Comparison of ENCODE assay signal across 9 cellular contexts in genomic region chr12:76020281-76020680, GRCh38. TPM values are rescaled to one million over a fixed set of nuclear protein-coding genes. Genes with fewer than 3 reads are reported as not detected.
DNase-seq lines count a peak whose midpoint lies in the region; ATAC-seq, FAIRE-seq and TF ChIP-seq lines count a peak whose summit lies in the region.
"Had no signal": no experiment of that assay in that cellular context is flagged by ENCODE, and none has a peak within 500 bp of the region (broad histone marks: within the 10 kb centered on the region; RNA-seq: fewer than 3 reads in every experiment).

No MANE protein-coding gene starts in this region.

- H3K4me1 ChIP-seq in DND-41 (ENCODE audit: insufficient read depth, low read length) (peaks cover 27% of the 10 kb centered on the region), RWPE2 (ENCODE audit: insufficient read depth, poor library complexity, severe bottlenecking) (peaks cover 54% of the 10 kb centered on the region), HepG2 (ENCODE audit: insufficient read depth, low read length) (peaks cover 41% of the 10 kb centered on the region)

- H3K9me3 ChIP-seq in DND-41 (ENCODE audit: insufficient read depth, low read length, severe bottlenecking): no peaks in the 10 kb centered on the region
- no peaks in the 10 kb centered on the region for H3K9me3 ChIP-seq in RWPE2 (ENCODE audit: severe bottlenecking)
- no peaks in the 10 kb centered on the region for H3K9me3 ChIP-seq in HepG2 (ENCODE audit: low read length)
- H3K9me3 ChIP-seq: ovary had no signal

- TF ChIP-seq EP300 in HepG2 (IDR thresholded peaks at IDR 0.05; ENCODE audit: low read depth in 2 of 2, low read length in 2 of 2) (no peak), HepG2 (CRISPR knock-in tag; IDR thresholded peaks at IDR 0.05; ENCODE audit: borderline replicate concordance) (no peak)

- intact Hi-C loops in HepG2 (cut with micrococcal nuclease; ENCODE audit: unreplicated experiment): no loop called here

- no peaks in the 10 kb centered on the region for H4K20me1 ChIP-seq in DND-41 (ENCODE audit: insufficient read depth, low read length)
- no peaks in the 10 kb centered on the region for H4K20me1 ChIP-seq in HepG2 (ENCODE audit: insufficient read depth, low read length)

- peak overlapping the region; percentile 97 for H3K27ac ChIP-seq in DND-41 (ENCODE audit: low read length)
- H3K27ac ChIP-seq in RWPE2 (ENCODE audit: poor library complexity, severe bottlenecking): peak overlapping the region; percentile 100
- peak overlapping the region; percentile 3 for H3K27ac ChIP-seq in HepG2 (ENCODE audit: extremely low read length, insufficient read depth, low read length)

- TF ChIP-seq CTCF in DND-41 (IDR thresholded peaks at IDR 0.05; ENCODE audit: borderline replicate concordance, extremely low read depth, low read length, poor library complexity, severe bottlenecking) (no peak), RWPE2 (IDR thresholded peaks at IDR 0.05; ENCODE audit: poor library complexity, severe bottlenecking) (no peak), HepG2 (CRISPR knock-in tag; IDR thresholded peaks at IDR 0.05) (no peak)

- H3K79me2 ChIP-seq in DND-41 (ENCODE audit: insufficient read depth, low read length): no peaks in the 10 kb centered on the region
- H3K79me2 ChIP-seq in HepG2 (ENCODE audit: insufficient read depth, low read length): no peaks in the 10 kb centered on the region

- DNase-seq in DND-41 (peak; percentile 82), RWPE2 (ENCODE audit: low spot score) (peak; percentile 77), HepG2 (ENCODE audit: low spot score) (no peak), NCI-H1436 treated with DMSO at 0.1 percent for 48 hours (lab: John Stamatoyannopoulos, UW) (no peak), NCI-H1436 (lab: John Stamatoyannopoulos, UW) (no peak)
- DNase-seq in activated gamma-delta T cell treated with anti-CD3 and anti-CD28 coated beads, Interleukin-2, amount 50 U/mL, for 16 hours (ENCODE audit: low read depth): peak; percentile 70
- DNase-seq in stimulated activated CD8-positive, alpha-beta memory T cell treated with anti-CD3 and anti-CD28 coated beads, Interleukin-4, amount 100 ng/mL, for 24 hours (ENCODE audit: low read depth): peak; percentile 66

- TF ChIP-seq RAD21 in HepG2 (CRISPR knock-in tag; IDR thresholded peaks at IDR 0.05): no peak

- no peaks in the 10 kb centered on the region for H3K27me3 ChIP-seq in DND-41 (ENCODE audit: insufficient read depth, low read length, poor library complexity)
- no peaks in the 10 kb centered on the region for H3K27me3 ChIP-seq in RWPE2 (ENCODE audit: insufficient read depth, poor library complexity, severe bottlenecking)
- no peaks in the 10 kb centered on the region for H3K27me3 ChIP-seq in HepG2 (ENCODE audit: control insufficient read depth in 1 of 2, insufficient read depth in 2 of 2, low read length in 2 of 2)
- H3K27me3 ChIP-seq: ovary had no signal

- ATAC-seq in DND-41 (ENCODE audit: insufficient read depth, low read depth) (peak; percentile 89), HG02852 (IDR thresholded peaks at IDR 0.05; ENCODE audit: unreplicated experiment) (peak; percentile 55), RWPE2 (ENCODE audit: low read depth) (peak; percentile 65), HepG2 (peak; percentile 16; the same call in 1 of the 3 replicates)

- FAIRE-seq in HepG2 (lab: Jason Lieb, UNC): no peak

- 72% methylated on average over 5 of the region's 5 CpGs for WGBS in HepG2 (ENCODE audit: low lambda C conversion rate)

- POLR2A ChIA-PET in HepG2 (lab: Yijun Ruan, JAX): interaction anchor here (1.5 to 2.9 kb wide), 3 partner anchors 11 to 397 kb away, joined by 3 to 26 read pairs (median 6); partner anchors contain the start of gene PHLDA1

- H2AFZ ChIP-seq in DND-41 (ENCODE audit: low read depth, low read length) (peak overlapping the region; percentile 81), HepG2 (ENCODE audit: low read length) (peak overlapping the region; percentile 64)

- BruUV-seq in HepG2 (replicated peaks; lab: Mats Ljungman, UMichigan): no TSS peak

- H3K9ac ChIP-seq in DND-41 (ENCODE audit: low read depth, low read length) (peak overlapping the region; percentile 55), HepG2 (ENCODE audit: insufficient read depth, low read depth, low read length) (no peak overlapping the region)

- in situ Hi-C loops in HepG2 (cut with HindIII; ENCODE audit: extremely low pct_ligation_motif_present, low pct_unique_long_range_greater_than_20kb): no loop called here

- no peaks in the 10 kb centered on the region for H3K36me3 ChIP-seq in DND-41 (ENCODE audit: insufficient read depth, low read length)
- H3K36me3 ChIP-seq in RWPE2 (ENCODE audit: low read depth): no peaks in the 10 kb centered on the region
- no peaks in the 10 kb centered on the region for H3K36me3 ChIP-seq in HepG2 (replicated peaks in 1 of 2; ENCODE audit: control insufficient read depth in 1 of 2, insufficient read depth in 2 of 2, low read length in 2 of 2)
- H3K36me3 ChIP-seq: ovary had no signal

- TF ChIP-seq POLR2A in HepG2 (IDR thresholded peaks at IDR 0.05; ENCODE audit: insufficient read depth in 1 of 2, low read depth in 2 of 2, low read length in 2 of 2): no peak

- H3K4me3 ChIP-seq in DND-41 (ENCODE audit: low read depth in 1 of 2, low read length in 2 of 2): peak overlapping the region in 1 of 2 experiments; percentile 34; a peak in 1 of 4 replicates
- H3K4me3 ChIP-seq in RWPE2 (ENCODE audit: severe bottlenecking): no peak overlapping the region
- H3K4me3 ChIP-seq in HepG2 (replicated peaks in 1 of 3; ENCODE audit: insufficient read depth in 1 of 3, low read depth in 2 of 3, low read length in 3 of 3): no peak overlapping the region
- H3K4me3 ChIP-seq: ovary had no signal

- H3K4me2 ChIP-seq in DND-41 (ENCODE audit: insufficient read depth, low read length) (peak overlapping the region; percentile 48), HepG2 (ENCODE audit: low read depth, low read length) (no peak overlapping the region)

- CTCF ChIA-PET in HepG2 (lab: Yijun Ruan, JAX; ENCODE audit: low intra/inter-chr PET ratio, low total read pairs): no interaction called here

TF ChIP-seq in HepG2, 621 proteins besides CTCF, POLR2A, EP300 and RAD21:
- no peak for TF ChIP-seq ZSCAN9 (CRISPR knock-in tag; IDR thresholded peaks at IDR 0.05; ENCODE audit: borderline replicate concordance)
- peak; percentile 49; the same call in 1 of the 2 replicates for TF ChIP-seq RFX5 (IDR thresholded peaks at IDR 0.05; ENCODE audit: low read depth, low read length)
- no peak for TF ChIP-seq GABPB1 (CRISPR knock-in tag; IDR thresholded peaks at IDR 0.05)
- TF ChIP-seq ZNF776 (CRISPR knock-in tag; IDR thresholded peaks at IDR 0.05): no peak

RNA-seq across cellular contexts. Expression of gene PHLDA1, which starts 11.3 kb away (rescaled TPM):
- total RNA-seq in HepG2 (2016; rRNA removed; fragmentation: Illumina TruSeq; extraction: Trizol): 41.0 and 42.6 TPM in 2 replicates
- total RNA-seq in HepG2 (2016; cell fraction: cytosol; rRNA removed; fragmentation: Illumina TruSeq; extraction: Trizol; ENCODE audit: low read depth): 17.8 and 19.6 TPM in 2 replicates
- 40.7 and 41.0 TPM in 2 replicates for total RNA-seq in HepG2 (2016; cell fraction: insoluble cytoplasmic fraction; rRNA removed; fragmentation: Illumina TruSeq; extraction: Trizol)
- total RNA-seq in HepG2 (2016; cell fraction: membrane; rRNA removed; fragmentation: Illumina TruSeq; extraction: Trizol): 46.7 and 48.5 TPM in 2 replicates
- total RNA-seq in HepG2 (2016; cell fraction: nucleus; rRNA removed; fragmentation: Illumina TruSeq; extraction: Trizol): 48.4 and 49.5 TPM in 2 replicates
- polyA plus RNA-seq in HepG2 (2011; rRNA removed): 30.5 and 33.8 TPM in 2 replicates
- polyA plus RNA-seq in HepG2 (2011; cell fraction: cytosol; rRNA removed): 25.4 and 27.1 TPM in 2 replicates
- 24.3 and 25.8 TPM in 2 replicates for polyA plus RNA-seq in HepG2 (2011; cell fraction: nucleus; rRNA removed)
- polyA plus RNA-seq in HepG2 (2012): 19.1 and 25.3 TPM in 2 replicates
- polyA plus RNA-seq in HepG2 (2016; cell fraction: cytosol; fragmentation: Illumina TruSeq; extraction: Trizol; ENCODE audit: low read depth): 10.9 and 15.0 TPM in 2 replicates
- polyA plus RNA-seq in HepG2 (2016; cell fraction: insoluble cytoplasmic fraction; fragmentation: Illumina TruSeq; extraction: Trizol; ENCODE audit: low read depth): 61.4 and 62.2 TPM in 2 replicates
- 29.1 and 33.4 TPM in 2 replicates for polyA plus RNA-seq in HepG2 (2016; cell fraction: membrane; fragmentation: Illumina TruSeq; extraction: Trizol; ENCODE audit: low read depth)
- polyA plus RNA-seq in HepG2 (2016; cell fraction: nucleus; fragmentation: Illumina TruSeq; extraction: Trizol; ENCODE audit: insufficient read depth, low read depth): 87.7 and 87.9 TPM in 2 replicates
- 3.0 and 40.9 TPM in 2 replicates for polyA minus RNA-seq in HepG2 (2011; rRNA and poly(A)+ RNA removed; ENCODE audit: low replicate concordance)
- 43.4 and 48.0 TPM in 2 replicates for polyA minus RNA-seq in HepG2 (2011; cell fraction: cytosol; rRNA and poly(A)+ RNA removed)
- 53.5 and 53.8 TPM in 2 replicates for polyA minus RNA-seq in HepG2 (2011; cell fraction: nucleus; rRNA and poly(A)+ RNA removed)

Comparison
In these comparisons a context has a peak if more than half of its experiments do, and no peak if none do; other contexts are left out.
1. ATAC-seq: peak in every context shown above with its lines; median percentile 89 in DND-41; 65 in RWPE2; 55 in HG02852; 16 in HepG2.
2. DNase-seq: peak in DND-41 (single experiment), RWPE2 (single experiment), activated gamma-delta T cell treated with anti-CD3 and anti-CD28 coated beads, Interleukin-2, amount 50 U/mL, for 16 hours (single experiment) and stimulated activated CD8-positive, alpha-beta memory T cell treated with anti-CD3 and anti-CD28 coated beads, Interleukin-4, amount 100 ng/mL, for 24 hours (single experiment); none in HepG2 (single experiment), NCI-H1436 treated with DMSO at 0.1 percent for 48 hours (single experiment) and NCI-H1436 (single experiment).
3. H3K27ac ChIP-seq: peak in every context shown above with its lines; median percentile 100 in RWPE2; 97 in DND-41; 3 in HepG2.